21 cellular contexts compared by ENCODE assay signal in the genomic region with DNA sequence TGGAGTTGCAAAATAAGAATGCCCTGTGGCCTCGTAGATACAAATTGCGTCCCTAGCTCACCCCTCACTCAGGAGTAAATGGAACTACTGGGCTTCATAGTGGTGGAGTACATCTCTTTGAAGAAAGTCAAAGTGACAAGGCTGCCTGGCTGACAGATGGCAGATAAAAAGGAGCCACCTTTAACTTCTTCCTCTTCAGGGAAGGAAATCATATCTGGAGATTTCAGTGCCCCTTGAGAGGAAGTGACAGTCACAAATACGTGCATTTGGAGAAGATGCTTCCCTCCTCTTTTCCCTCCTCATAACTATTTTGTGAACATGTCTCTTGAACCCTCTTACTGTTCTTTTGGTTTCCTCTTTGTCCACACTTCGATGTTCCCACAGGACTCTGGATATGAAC. TPM values are rescaled to one million over a fixed set of nuclear protein-coding genes. Genes with fewer than 3 reads are reported as not detected.
"Had no signal": no experiment of that assay in that cellular context is flagged by ENCODE, and none has a peak within 500 bp of the region (broad histone marks: within the 10 kb centered on the region; RNA-seq: fewer than 3 reads in every experiment).

No MANE protein-coding gene starts in this region.

- H3K9me3 ChIP-seq: esophagus muscularis mucosa, heart right ventricle, suprapubic skin, tibial artery, upper lobe of right lung had no signal

- H3K36me3 ChIP-seq: esophagus muscularis mucosa, heart right ventricle, suprapubic skin, tibial artery, upper lobe of right lung had no signal

- H3K27ac ChIP-seq: esophagus muscularis mucosa, foreskin keratinocyte, heart right ventricle, suprapubic skin, tibial artery, upper lobe of right lung had no signal

- H3K4me3 ChIP-seq: esophagus muscularis mucosa, heart right ventricle, suprapubic skin, tibial artery, upper lobe of right lung had no signal

- H3K27me3 ChIP-seq: esophagus muscularis mucosa, foreskin keratinocyte, heart right ventricle, suprapubic skin, tibial artery, upper lobe of right lung had no signal

- ATAC-seq: activated CD4-positive, alpha-beta T cell treated with anti-CD3 and anti-CD28 coated beads for 36 hours; activated naive CD4-positive, alpha-beta T cell treated with anti-CD3 and anti-CD28 coated beads, Interleukin-2, amount 50 U/mL, for 72 hours; activated T-cell treated with anti-CD3 and anti-CD28 coated beads, Interleukin-2, amount 50 U/mL, for 72 hours; foreskin keratinocyte; heart right ventricle; natural killer cell; right cardiac atrium; stimulated activated naive B cell treated with anti-CD40 and anti-IgM and Interleukin-4, amounts not matched to agents 10 μg/mL and 1 μg/mL and 100 μg/mL, for 72 hours; upper lobe of right lung had no signal

- DNase-seq: activated B cell treated with CpG ODN at 0.5 μM for 24 hours; activated CD4-positive, alpha-beta T cell treated with anti-CD3 and anti-CD28 coated beads for 36 hours; activated CD4-positive, alpha-beta T cell treated with anti-CD3 and anti-CD28 coated beads, Interleukin-2, amount 50 U/mL, for 4 hours; activated naive CD4-positive, alpha-beta T cell; activated T-cell treated with anti-CD3 and anti-CD28 coated beads for 4 hours; activated T-cell treated with anti-CD3 and anti-CD28 coated beads, Interleukin-2, amount 50 U/mL, for 72 hours; anterior cingulate cortex; endodermal cell; foreskin keratinocyte; heart right ventricle; natural killer cell; posterior cingulate gyrus; right cardiac atrium; stimulated activated CD4-positive, alpha-beta T cell treated with anti-CD3 and anti-CD28 coated beads, Interleukin-15, amount 100 ng/mL, for 24 hours; stimulated activated CD4-positive, alpha-beta T cell treated with anti-CD3 and anti-CD28 coated beads, Interleukin-2, amount 100 ng/mL, for 24 hours; stimulated activated naive B cell treated with anti-CD40 and anti-IgM and Interleukin-4, amounts not matched to agents 10 μg/mL and 1 μg/mL and 100 μg/mL, for 72 hours; tibial artery; upper lobe of right lung had no signal

RNA-seq across cellular contexts. Expression of a gene that starts 43.2 kb away (rescaled TPM):
- total RNA-seq: endodermal cell had no signal
